In the genomic region with DNA sequence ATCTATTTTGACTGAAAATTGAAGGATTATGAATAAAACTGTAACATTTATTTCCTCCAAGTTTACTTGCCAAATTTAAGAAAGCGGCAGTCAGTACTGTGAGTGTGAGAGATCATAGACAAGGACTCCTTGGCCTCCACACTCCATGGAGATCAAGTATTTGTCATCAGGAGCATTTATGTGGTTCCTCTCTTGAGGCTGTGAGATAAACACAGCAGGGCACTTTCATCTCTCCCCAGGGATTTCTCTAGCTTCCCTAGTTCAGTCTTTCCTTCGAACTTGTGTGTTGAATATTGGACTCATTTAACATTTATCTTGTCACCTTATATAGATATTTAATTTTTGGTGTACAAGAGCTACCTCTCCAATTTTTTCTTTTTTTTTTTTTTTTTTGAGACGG, we compare ENCODE assay signal across 23 cellular contexts.
"Had no signal": no experiment of that assay in that cellular context is flagged by ENCODE, and none has a peak within 500 bp of the region (broad histone marks: within the 10 kb centered on the region; RNA-seq: fewer than 3 reads in every experiment).

No MANE protein-coding gene starts in this region.

- DNase-seq: activated CD4-positive, alpha-beta memory T cell treated with anti-CD3 and anti-CD28 coated beads for 36 hours; activated CD4-positive, alpha-beta T cell treated with anti-CD3 and anti-CD28 coated beads for 48 hours; activated effector memory CD4-positive, alpha-beta T cell treated with Interleukin-2 at 50 U/mL for 16 hours; activated naive CD4-positive, alpha-beta T cell treated with anti-CD3 and anti-CD28 coated beads for 36 hours; activated naive CD8-positive, alpha-beta T cell treated with anti-CD3 and anti-CD28 coated beads, Interleukin-2, amount 10 ng/mL, durations not matched to agents 7 days and 5 days; activated T-cell treated with anti-CD3 and anti-CD28 coated beads, Interleukin-2, amount 50 U/mL, for 48 hours; amygdala; esophagus squamous epithelium; heart right ventricle; islet precursor cell; left cardiac atrium; mucosa of descending colon; naive B cell; nucleus accumbens; stimulated activated CD4-positive, alpha-beta T cell treated with anti-CD3 and anti-CD28 coated beads, Interleukin-2, amount 100 ng/mL, for 48 hours; stimulated activated CD8-positive, alpha-beta memory T cell treated with anti-CD3 and anti-CD28 coated beads, Interleukin-4, amount 100 ng/mL, for 48 hours; stimulated activated naive CD4-positive, alpha-beta T cell; T-helper 9 cell; testis; trophoblast cell; uterus had no signal

- H3K4me3 ChIP-seq: coronary artery, esophagus squamous epithelium, heart right ventricle, mucosa of descending colon, testis, uterus had no signal

- H3K27ac ChIP-seq: coronary artery, heart right ventricle, testis, uterus had no signal

- H3K36me3 ChIP-seq: uterus had no signal

- H3K27me3 ChIP-seq: esophagus squamous epithelium, heart right ventricle, testis, uterus had no signal

- ATAC-seq: heart right ventricle, left cardiac atrium, mucosa of descending colon, sciatic nerve had no signal

- H3K4me1 ChIP-seq: esophagus squamous epithelium, testis, uterus had no signal

- H3K9me3 ChIP-seq: esophagus squamous epithelium, mucosa of descending colon, testis, uterus had no signal
